Comparison of ENCODE assay signal across 20 cellular contexts in genomic region chr1:9442986-9443385, GRCh38.
DNase-seq lines count a peak whose midpoint lies in the region; ATAC-seq, FAIRE-seq and TF ChIP-seq lines count a peak whose summit lies in the region.
"Had no signal": no experiment of that assay in that cellular context is flagged by ENCODE, and none has a peak within 500 bp of the region (broad histone marks: within the 10 kb centered on the region; RNA-seq: fewer than 3 reads in every experiment).

No MANE protein-coding gene starts in this region.

- no peak overlapping the region for H3K4me3 Mint-ChIP-seq in type B pancreatic cell
- H3K4me3 Mint-ChIP-seq: activated B cell treated with CpG ODN at 0.5 μM for 24 hours; activated CD4-positive, alpha-beta memory T cell treated with anti-CD3 and anti-CD28 coated beads, Interleukin-2, amount 10 ng/mL, durations not matched to agents 7 days and 5 days; activated naive CD4-positive, alpha-beta T cell treated with anti-CD3 and anti-CD28 coated beads, Interleukin-2, amount 10 ng/mL, durations not matched to agents 7 days and 5 days; activated T-cell treated with anti-CD3 and anti-CD28 coated beads, Interleukin-2, amount 50 U/mL, for 4 hours; immature natural killer cell; memory B cell; natural killer cell treated with Interleukin-12 subunit alpha and Interleukin-12 subunit beta and Interleukin-15 and Interleukin-18, amount 100 ng/mL, for 72 hours had no signal

- peaks cover 46% of the 10 kb centered on the region for H3K4me1 Mint-ChIP-seq in type B pancreatic cell (ENCODE audit: unreplicated experiment)
- H3K4me1 Mint-ChIP-seq: activated CD4-positive, alpha-beta memory T cell treated with anti-CD3 and anti-CD28 coated beads, Interleukin-2, amount 10 ng/mL, durations not matched to agents 7 days and 5 days; activated naive CD4-positive, alpha-beta T cell treated with anti-CD3 and anti-CD28 coated beads, Interleukin-2, amount 10 ng/mL, durations not matched to agents 7 days and 5 days; immature natural killer cell had no signal

- H3K27ac Mint-ChIP-seq in type B pancreatic cell, result peak overlapping the region; percentile 60
- H3K27ac Mint-ChIP-seq: activated B cell treated with CpG ODN at 0.5 μM for 24 hours; activated CD4-positive, alpha-beta memory T cell treated with anti-CD3 and anti-CD28 coated beads, Interleukin-2, amount 10 ng/mL, durations not matched to agents 7 days and 5 days; activated naive CD4-positive, alpha-beta T cell treated with anti-CD3 and anti-CD28 coated beads, Interleukin-2, amount 10 ng/mL, durations not matched to agents 7 days and 5 days; immature natural killer cell; memory B cell; natural killer cell treated with Interleukin-12 subunit alpha and Interleukin-12 subunit beta and Interleukin-15 and Interleukin-18, amount 100 ng/mL, for 72 hours had no signal

- no peak for TF ChIP-seq EP300 in gastroesophageal sphincter (IDR thresholded peaks at IDR 0.05)

- H3K36me3 ChIP-seq in ascending aorta (no peaks in the 10 kb centered on the region), gastroesophageal sphincter (no peaks in the 10 kb centered on the region), pancreas (no peaks in the 10 kb centered on the region)
- H3K36me3 ChIP-seq: SJSA1 had no signal

- H3K4me1 ChIP-seq in ascending aorta (peaks cover 19 to 31% of the 10 kb centered on the region in 2 donors), gastroesophageal sphincter (peaks cover 0 to 57% (median 8%) of the 10 kb centered on the region in 3 donors), pancreas (peaks cover 41 to 50% (median 46%) of the 10 kb centered on the region in 3 donors)

- TF ChIP-seq POLR2A in gastroesophageal sphincter (IDR thresholded peaks at IDR 0.05), result no peak

- H3K4me3 ChIP-seq in ascending aorta, result no peak overlapping the region
- H3K4me3 ChIP-seq in gastroesophageal sphincter, result no peak overlapping the region
- no peak overlapping the region for H3K4me3 ChIP-seq in pancreas
- H3K4me3 ChIP-seq: SJSA1 had no signal

- no peak for TF ChIP-seq CTCF in ascending aorta (IDR thresholded peaks at IDR 0.05)
- no peak for TF ChIP-seq CTCF in gastroesophageal sphincter (IDR thresholded peaks at IDR 0.05)
- TF ChIP-seq CTCF in pancreas (IDR thresholded peaks at IDR 0.05), result no peak
- no peak for TF ChIP-seq CTCF in type B pancreatic cell (conservative IDR thresholded peaks at IDR 0.05)

- no peaks in the 10 kb centered on the region for H3K9me3 ChIP-seq in ascending aorta
- no peaks in the 10 kb centered on the region for H3K9me3 ChIP-seq in gastroesophageal sphincter
- H3K9me3 ChIP-seq in pancreas, result no peaks in the 10 kb centered on the region
- H3K9me3 ChIP-seq: SJSA1 had no signal

- H3K27me3 ChIP-seq in ascending aorta, result no peaks in the 10 kb centered on the region
- H3K27me3 ChIP-seq in gastroesophageal sphincter, result no peaks in the 10 kb centered on the region
- no peaks in the 10 kb centered on the region for H3K27me3 ChIP-seq in pancreas
- H3K27me3 ChIP-seq: SJSA1 had no signal

- peak overlapping the region; percentile 79 to 92 for H3K27ac ChIP-seq in ascending aorta
- H3K27ac ChIP-seq in gastroesophageal sphincter, result peak overlapping the region in 3 of 4 donors; percentile 70 to 82 (median 79)
- H3K27ac ChIP-seq in pancreas, result peak overlapping the region; percentile 90 to 98 (median 97)

- H3K36me3 Mint-ChIP-seq in type B pancreatic cell, result no peaks in the 10 kb centered on the region
- H3K36me3 Mint-ChIP-seq: activated naive CD4-positive, alpha-beta T cell treated with anti-CD3 and anti-CD28 coated beads, Interleukin-2, amount 10 ng/mL, durations not matched to agents 7 days and 5 days; immature natural killer cell; memory B cell; natural killer cell treated with Interleukin-12 subunit alpha and Interleukin-12 subunit beta and Interleukin-15 and Interleukin-18, amount 100 ng/mL, for 72 hours had no signal

- H3K27me3 Mint-ChIP-seq in type B pancreatic cell, result no peaks in the 10 kb centered on the region
- H3K27me3 Mint-ChIP-seq: activated B cell treated with CpG ODN at 0.5 μM for 24 hours had no signal

- no peak for DNase-seq in ascending aorta (ENCODE audit: low spot score in 2 of 2)
- no peak for DNase-seq in pancreas
- no peak for DNase-seq in type B pancreatic cell (ENCODE audit: extremely low spot score, unreplicated experiment)
- no peak for DNase-seq in NCI-H82 treated with DMSO at 0.1 percent for 48 hours (lab: John Stamatoyannopoulos, UW; ENCODE audit: unreplicated experiment)
- no peak for DNase-seq in NCI-H187 (lab: John Stamatoyannopoulos, UW)
- no peak for DNase-seq in DMS114 treated with DMSO at 0.1 percent for 48 hours (lab: John Stamatoyannopoulos, UW; ENCODE audit: unreplicated experiment)
- DNase-seq: activated B cell treated with CpG ODN at 0.5 μM for 24 hours; activated CD4-positive, alpha-beta memory T cell treated with anti-CD3 and anti-CD28 coated beads, Interleukin-2, amount 10 ng/mL, durations not matched to agents 7 days and 5 days; activated naive CD4-positive, alpha-beta T cell treated with anti-CD3 and anti-CD28 coated beads, Interleukin-2, amount 10 ng/mL, durations not matched to agents 7 days and 5 days; activated T-cell treated with anti-CD3 and anti-CD28 coated beads, Interleukin-2, amount 50 U/mL, for 4 hours; AML-193; erythroblast; immature natural killer cell; NCI-H1930; stimulated activated CD4-positive, alpha-beta T cell treated with anti-CD3 and anti-CD28 coated beads, Interleukin-1b, Interleukin-23, amount 100 ng/mL, for 48 hours; stimulated activated naive CD8-positive, alpha-beta T cell treated with anti-CD3 and anti-CD28 coated beads, Interleukin-15, Interleukin-2, amounts not matched to agents 100 U/mL and 50 U/mL, for 24 hours had no signal

- WGBS in gastroesophageal sphincter (ENCODE audit: low coverage in 1 of 2), 2 donors, result 44 to 100% methylated on average over 1 of the region's 3 CpGs
- 91 to 94% methylated on average over 3 of the region's 3 CpGs for WGBS in pancreas, 2 donors

- no peaks in the 10 kb centered on the region for H3K9me3 Mint-ChIP-seq in type B pancreatic cell
- H3K9me3 Mint-ChIP-seq: activated B cell treated with CpG ODN at 0.5 μM for 24 hours; activated CD4-positive, alpha-beta memory T cell treated with anti-CD3 and anti-CD28 coated beads, Interleukin-2, amount 10 ng/mL, durations not matched to agents 7 days and 5 days; activated naive CD4-positive, alpha-beta T cell treated with anti-CD3 and anti-CD28 coated beads, Interleukin-2, amount 10 ng/mL, durations not matched to agents 7 days and 5 days; activated T-cell treated with anti-CD3 and anti-CD28 coated beads, Interleukin-2, amount 50 U/mL, for 4 hours; immature natural killer cell; memory B cell; natural killer cell treated with Interleukin-12 subunit alpha and Interleukin-12 subunit beta and Interleukin-15 and Interleukin-18, amount 100 ng/mL, for 72 hours had no signal

- no peak for FAIRE-seq in pancreas (lab: Jason Lieb, UNC)

- ATAC-seq in gastroesophageal sphincter, result no peak
- ATAC-seq in pancreas, result no peak
- ATAC-seq: activated T-cell treated with anti-CD3 and anti-CD28 coated beads, Interleukin-2, amount 50 U/mL, for 4 hours; natural killer cell treated with Interleukin-12 subunit alpha and Interleukin-12 subunit beta and Interleukin-15 and Interleukin-18, amount 100 ng/mL, for 72 hours; stimulated activated naive CD8-positive, alpha-beta T cell treated with anti-CD3 and anti-CD28 coated beads, Interleukin-15, Interleukin-2, amounts not matched to agents 100 U/mL and 50 U/mL, for 24 hours had no signal

- intact Hi-C loops in ascending aorta (cut with DNase I) (no loop called here), pancreas (cut with DNase I) (no loop called here)
